ENCODE assay signal across 1 cellular context in genomic region chr19:1383311-1384084, GRCh38.
TF ChIP-seq lines count a peak whose summit lies in the region.

TSS of gene NDUFS7 (plus strand) at chr19:1383907. CDS start at chr19:1383927, 20 bp downstream.

TF ChIP-seq in HEK293, 187 proteins besides CTCF, POLR2A, EP300 and RAD21 (continued from another document and continues in another):
- TF ChIP-seq ZNF148 (tag by site-specific recombination; IDR thresholded peaks at IDR 0.05; ENCODE audit: borderline replicate concordance) (peak; percentile 99), REPIN1 (tag by site-specific recombination; IDR thresholded peaks at IDR 0.05; ENCODE audit: low read depth) (peak; percentile 99), ZNF510 (tag by site-specific recombination; IDR thresholded peaks at IDR 0.05; ENCODE audit: insufficient replicate concordance) (peak; percentile 70), ZNF792 (tag by site-specific recombination; IDR thresholded peaks at IDR 0.05) (peak; percentile 86; the same call in 1 of the 2 replicates), ZNF501 (tag by site-specific recombination; IDR thresholded peaks at IDR 0.05) (peak; percentile 100), ZNF571 (tag by site-specific recombination; IDR thresholded peaks at IDR 0.05) (no peak), ZFP37 (tag by site-specific recombination; IDR thresholded peaks at IDR 0.05) (peak; percentile 100), OSR2 (tag by site-specific recombination; IDR thresholded peaks at IDR 0.05) (peak; percentile 65), ZBTB8A (tag by site-specific recombination; IDR thresholded peaks at IDR 0.05) (peak; percentile 90), ZNF664 (tag by site-specific recombination; IDR thresholded peaks at IDR 0.05) (peak; percentile 92), ZNF830 (tag by site-specific recombination; IDR thresholded peaks at IDR 0.05; ENCODE audit: low read depth) (no peak; the same call in 1 of the 2 replicates), ZNF645 (tag by site-specific recombination; IDR thresholded peaks at IDR 0.05) (peak; percentile 97), ZNF211 (tag by site-specific recombination; IDR thresholded peaks at IDR 0.05; ENCODE audit: low read depth) (0 out of 2 replicates have a peak, but pooled peaks have one; percentile 40), ZNF624 (tag by site-specific recombination; IDR thresholded peaks at IDR 0.05) (no peak), ZNF623 (tag by site-specific recombination; IDR thresholded peaks at IDR 0.05) (peak; percentile 57; the same call in 1 of the 2 replicates), ZNF513 (tag by site-specific recombination; IDR thresholded peaks at IDR 0.05) (peak; percentile 66; the same call in 1 of the 2 replicates), ZNF354C (tag by site-specific recombination; IDR thresholded peaks at IDR 0.05; ENCODE audit: borderline replicate concordance, low read depth) (0 out of 2 replicates have a peak, but pooled peaks have one; percentile 74), ZNF837 (tag by site-specific recombination; IDR thresholded peaks at IDR 0.05) (peak; percentile 93; the same call in 1 of the 2 replicates), OVOL3 (tag by site-specific recombination; IDR thresholded peaks at IDR 0.05) (peak; percentile 96), BCL11B (tag by site-specific recombination; IDR thresholded peaks at IDR 0.05; ENCODE audit: low read depth) (peak; percentile 98), ZNF654 (tag by site-specific recombination; IDR thresholded peaks at IDR 0.05; ENCODE audit: low read depth) (no peak; the same call in 1 of the 2 replicates), ZNF350 (tag by site-specific recombination; IDR thresholded peaks at IDR 0.05) (no peak), ZBTB1 (tag by site-specific recombination; IDR thresholded peaks at IDR 0.05) (peak; percentile 95), ZNF132 (tag by site-specific recombination; IDR thresholded peaks at IDR 0.05; ENCODE audit: borderline replicate concordance) (no peak), ZNF521 (tag by site-specific recombination; IDR thresholded peaks at IDR 0.05) (no peak), ZNF24 (tag by site-specific recombination; IDR thresholded peaks at IDR 0.05) (peak; percentile 99), ZNF214 (tag by site-specific recombination; IDR thresholded peaks at IDR 0.05; ENCODE audit: borderline replicate concordance) (peak; percentile 76; the same call in 1 of the 2 replicates), ZNF175 (tag by site-specific recombination; IDR thresholded peaks at IDR 0.05) (no peak), ZNF660 (tag by site-specific recombination; IDR thresholded peaks at IDR 0.05) (peak; percentile 99), ZSCAN5A (tag by site-specific recombination; IDR thresholded peaks at IDR 0.05) (peak; percentile 100), ZNF585B (tag by site-specific recombination; IDR thresholded peaks at IDR 0.05) (no peak), ZNF140 (tag by site-specific recombination; IDR thresholded peaks at IDR 0.05) (no peak), ZNF280D (tag by site-specific recombination; IDR thresholded peaks at IDR 0.05) (peak; percentile 94), ZNF174 (tag by site-specific recombination; IDR thresholded peaks at IDR 0.05) (peak; percentile 90; the same call in 1 of the 2 replicates), ZNF48 (tag by site-specific recombination; IDR thresholded peaks at IDR 0.05) (no peak), ZNF169 (tag by site-specific recombination; IDR thresholded peaks at IDR 0.05) (no peak; the same call in none of the 2 replicates), ZNF121 (tag by site-specific recombination; IDR thresholded peaks at IDR 0.05) (peak; percentile 83), GLIS1 (tag by site-specific recombination; IDR thresholded peaks at IDR 0.05) (peak; percentile 87), ZNF544 (tag by site-specific recombination; IDR thresholded peaks at IDR 0.05) (no peak), ZXDB (tag by site-specific recombination; IDR thresholded peaks at IDR 0.05) (peak; percentile 99), ZBTB7A (tag by site-specific recombination; IDR thresholded peaks at IDR 0.05; ENCODE audit: low read depth) (peak; percentile 100), ZNF561 (tag by site-specific recombination; IDR thresholded peaks at IDR 0.05; ENCODE audit: borderline replicate concordance) (peak; percentile 100), ZNF555 (tag by site-specific recombination; conservative IDR thresholded peaks at IDR 0.05) (no peak), ZFHX2 (tag by site-specific recombination; conservative IDR thresholded peaks at IDR 0.05) (peak; percentile 75), ZNF184 (tag by site-specific recombination; IDR thresholded peaks at IDR 0.05) (peak; percentile 92)
- TF ChIP-seq, protein P1, sequence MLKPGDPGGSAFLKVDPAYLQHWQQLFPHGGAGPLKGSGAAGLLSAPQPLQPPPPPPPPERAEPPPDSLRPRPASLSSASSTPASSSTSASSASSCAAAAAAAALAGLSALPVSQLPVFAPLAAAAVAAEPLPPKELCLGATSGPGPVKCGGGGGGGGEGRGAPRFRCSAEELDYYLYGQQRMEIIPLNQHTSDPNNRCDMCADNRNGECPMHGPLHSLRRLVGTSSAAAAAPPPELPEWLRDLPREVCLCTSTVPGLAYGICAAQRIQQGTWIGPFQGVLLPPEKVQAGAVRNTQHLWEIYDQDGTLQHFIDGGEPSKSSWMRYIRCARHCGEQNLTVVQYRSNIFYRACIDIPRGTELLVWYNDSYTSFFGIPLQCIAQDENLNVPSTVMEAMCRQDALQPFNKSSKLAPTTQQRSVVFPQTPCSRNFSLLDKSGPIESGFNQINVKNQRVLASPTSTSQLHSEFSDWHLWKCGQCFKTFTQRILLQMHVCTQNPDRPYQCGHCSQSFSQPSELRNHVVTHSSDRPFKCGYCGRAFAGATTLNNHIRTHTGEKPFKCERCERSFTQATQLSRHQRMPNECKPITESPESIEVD (tag by site-specific recombination; IDR thresholded peaks at IDR 0.05): peak; percentile 75
- TF ChIP-seq, protein P2, sequence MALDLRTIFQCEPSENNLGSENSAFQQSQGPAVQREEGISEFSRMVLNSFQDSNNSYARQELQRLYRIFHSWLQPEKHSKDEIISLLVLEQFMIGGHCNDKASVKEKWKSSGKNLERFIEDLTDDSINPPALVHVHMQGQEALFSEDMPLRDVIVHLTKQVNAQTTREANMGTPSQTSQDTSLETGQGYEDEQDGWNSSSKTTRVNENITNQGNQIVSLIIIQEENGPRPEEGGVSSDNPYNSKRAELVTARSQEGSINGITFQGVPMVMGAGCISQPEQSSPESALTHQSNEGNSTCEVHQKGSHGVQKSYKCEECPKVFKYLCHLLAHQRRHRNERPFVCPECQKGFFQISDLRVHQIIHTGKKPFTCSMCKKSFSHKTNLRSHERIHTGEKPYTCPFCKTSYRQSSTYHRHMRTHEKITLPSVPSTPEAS (tag by site-specific recombination; IDR thresholded peaks at IDR 0.05): peak; percentile 86
- TF ChIP-seq, protein P3, sequence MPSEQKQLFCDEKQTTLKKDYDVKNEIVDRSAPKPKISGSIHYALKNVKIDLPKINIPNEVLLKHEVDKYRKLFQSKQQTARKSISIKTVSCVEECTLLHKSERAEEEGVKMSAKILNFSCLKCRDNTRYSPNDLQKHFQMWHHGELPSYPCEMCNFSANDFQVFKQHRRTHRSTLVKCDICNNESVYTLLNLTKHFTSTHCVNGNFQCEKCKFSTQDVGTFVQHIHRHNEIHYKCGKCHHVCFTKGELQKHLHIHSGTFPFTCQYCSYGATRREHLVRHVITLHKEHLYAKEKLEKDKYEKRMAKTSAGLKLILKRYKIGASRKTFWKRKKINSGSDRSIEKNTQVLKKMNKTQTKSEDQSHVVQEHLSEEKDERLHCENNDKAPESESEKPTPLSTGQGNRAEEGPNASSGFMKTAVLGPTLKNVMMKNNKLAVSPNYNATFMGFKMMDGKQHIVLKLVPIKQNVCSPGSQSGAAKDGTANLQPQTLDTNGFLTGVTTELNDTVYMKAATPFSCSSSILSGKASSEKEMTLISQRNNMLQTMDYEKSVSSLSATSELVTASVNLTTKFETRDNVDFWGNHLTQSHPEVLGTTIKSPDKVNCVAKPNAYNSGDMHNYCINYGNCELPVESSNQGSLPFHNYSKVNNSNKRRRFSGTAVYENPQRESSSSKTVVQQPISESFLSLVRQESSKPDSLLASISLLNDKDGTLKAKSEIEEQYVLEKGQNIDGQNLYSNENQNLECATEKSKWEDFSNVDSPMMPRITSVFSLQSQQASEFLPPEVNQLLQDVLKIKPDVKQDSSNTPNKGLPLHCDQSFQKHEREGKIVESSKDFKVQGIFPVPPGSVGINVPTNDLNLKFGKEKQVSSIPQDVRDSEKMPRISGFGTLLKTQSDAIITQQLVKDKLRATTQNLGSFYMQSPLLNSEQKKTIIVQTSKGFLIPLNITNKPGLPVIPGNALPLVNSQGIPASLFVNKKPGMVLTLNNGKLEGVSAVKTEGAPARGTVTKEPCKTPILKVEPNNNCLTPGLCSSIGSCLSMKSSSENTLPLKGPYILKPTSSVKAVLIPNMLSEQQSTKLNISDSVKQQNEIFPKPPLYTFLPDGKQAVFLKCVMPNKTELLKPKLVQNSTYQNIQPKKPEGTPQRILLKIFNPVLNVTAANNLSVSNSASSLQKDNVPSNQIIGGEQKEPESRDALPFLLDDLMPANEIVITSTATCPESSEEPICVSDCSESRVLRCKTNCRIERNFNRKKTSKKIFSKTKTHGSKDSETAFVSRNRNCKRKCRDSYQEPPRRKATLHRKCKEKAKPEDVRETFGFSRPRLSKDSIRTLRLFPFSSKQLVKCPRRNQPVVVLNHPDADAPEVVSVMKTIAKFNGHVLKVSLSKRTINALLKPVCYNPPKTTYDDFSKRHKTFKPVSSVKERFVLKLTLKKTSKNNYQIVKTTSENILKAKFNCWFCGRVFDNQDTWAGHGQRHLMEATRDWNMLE (tag by site-specific recombination; conservative IDR thresholded peaks at IDR 0.05; ENCODE audit: low read depth): peak; percentile 73
